ENCODE assay signal across 20 cellular contexts in the genomic region with DNA sequence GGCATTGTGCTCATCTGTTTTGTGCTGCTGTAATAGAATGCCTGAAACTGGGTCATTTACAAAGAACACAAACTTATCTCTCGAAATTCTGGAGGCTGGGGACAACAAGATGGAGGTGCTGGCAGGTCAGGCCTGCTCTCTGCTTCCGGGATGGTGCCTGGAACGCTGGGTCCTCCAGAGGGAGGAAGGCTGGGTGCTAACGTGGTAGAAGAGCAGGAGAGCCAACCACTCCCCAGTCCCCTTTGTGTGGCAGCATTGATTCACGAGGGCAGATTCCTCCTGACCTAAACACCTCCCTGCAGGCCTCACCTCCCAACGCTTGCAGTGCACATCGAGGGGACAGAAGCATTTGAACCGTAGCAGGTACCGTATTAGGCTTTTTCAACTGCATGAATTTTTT. TPM values are rescaled to one million over a fixed set of nuclear protein-coding genes. Genes with fewer than 3 reads are reported as not detected.
DNase-seq lines count a peak whose midpoint lies in the region; ATAC-seq and TF ChIP-seq lines count a peak whose summit lies in the region.
"Had no signal": no experiment of that assay in that cellular context is flagged by ENCODE, and none has a peak within 500 bp of the region (broad histone marks: within the 10 kb centered on the region; RNA-seq: fewer than 3 reads in every experiment).

No MANE protein-coding gene starts in this region.

- no peaks in the 10 kb centered on the region for H3K9me3 ChIP-seq in Peyer's patch

- no peak overlapping the region for H3K4me3 ChIP-seq in Peyer's patch
- H3K4me3 ChIP-seq: smooth muscle cell had no signal

- no peak for TF ChIP-seq CTCF in Peyer's patch (IDR thresholded peaks at IDR 0.05)

- H3K27me3 ChIP-seq in Peyer's patch: no peaks in the 10 kb centered on the region
- H3K27me3 ChIP-seq: foreskin keratinocyte had no signal

- peak; percentile 18 for DNase-seq in activated CD8-positive, alpha-beta memory T cell treated with anti-CD3 and anti-CD28 coated beads, Interleukin-2, amount 50 U/mL, for 48 hours
- no peak for DNase-seq in activated CD8-positive, alpha-beta memory T cell treated with anti-CD3 and anti-CD28 coated beads, Interleukin-2, amount 50 U/mL, for 4 hours
- DNase-seq in Peyer's patch (peak in 2 of 3 donors; percentile 8 to 18), mesenteric fat pad (ENCODE audit: low spot score) (peak; percentile 47), NCI-H1694 treated with DMSO at 0.1 percent for 48 hours (lab: John Stamatoyannopoulos, UW) (no peak)
- DNase-seq: activated B cell treated with CpG ODN at 0.5 μM for 24 hours; activated CD4-positive, alpha-beta T cell treated with anti-CD3 and anti-CD28 coated beads, Interleukin-2, amount 50 U/mL, for 48 hours; activated T-cell treated with anti-CD3 and anti-CD28 coated beads for 4 hours; effector CD4-positive, alpha-beta T cell; erythroblast; foreskin keratinocyte; naive thymus-derived CD4-positive, alpha-beta T cell; NCI-H82; retina; T-helper 9 cell had no signal

- ATAC-seq in GM18861 (IDR thresholded peaks at IDR 0.05; ENCODE audit: unreplicated experiment): no peak
- no peak for ATAC-seq in HG02798 (IDR thresholded peaks at IDR 0.05; ENCODE audit: poor library complexity, unreplicated experiment)
- ATAC-seq: foreskin keratinocyte; naive thymus-derived CD4-positive, alpha-beta T cell; stimulated activated effector memory CD8-positive, alpha-beta T cell treated with anti-CD3 and anti-CD28 coated beads, Interleukin-12 subunit alpha, Interleukin-12 subunit beta, amount 100 ng/mL, for 72 hours had no signal

- no peaks in the 10 kb centered on the region for H3K4me1 ChIP-seq in Peyer's patch
- H3K4me1 ChIP-seq: foreskin keratinocyte had no signal

- H3K27ac ChIP-seq in Peyer's patch: no peak overlapping the region
- H3K27ac ChIP-seq: C4-2B, foreskin keratinocyte had no signal

- TF ChIP-seq POLR2A in Peyer's patch (IDR thresholded peaks at IDR 0.05): no peak

- peaks cover 0 to 13% (median 0%) of the 10 kb centered on the region in 3 donors for H3K36me3 ChIP-seq in Peyer's patch

RNA-seq across cellular contexts. Expression of gene TFDP1, which starts 34.1 kb away (rescaled TPM):
- total RNA-seq in Peyer's patch (10 to 100 TPM; 37.0 to 75.1 (median 48.0) TPM), mesenteric fat pad (66.4 TPM)

RNA-seq across cellular contexts. Expression of gene DCUN1D2, which starts 59.9 kb away (rescaled TPM):
- total RNA-seq in Peyer's patch (10 to 100 TPM; 23.9 to 29.1 (median 26.9) TPM), mesenteric fat pad (21.7 TPM)

Comparison
In these comparisons a context has a peak if more than half of its experiments do, and no peak if none do; other contexts are left out.
1. DNase-seq: peak in activated CD8-positive, alpha-beta memory T cell treated with anti-CD3 and anti-CD28 coated beads, Interleukin-2, amount 50 U/mL, for 48 hours (single experiment), Peyer's patch (2 of 3) and mesenteric fat pad (single experiment); none in activated CD8-positive, alpha-beta memory T cell treated with anti-CD3 and anti-CD28 coated beads, Interleukin-2, amount 50 U/mL, for 4 hours (single experiment) and NCI-H1694 treated with DMSO at 0.1 percent for 48 hours (single experiment).